Comparison of ENCODE assay signal across 9 cellular contexts in genomic region chr9:111994831-111995458, GRCh38.
DNase-seq lines count a peak whose midpoint lies in the region; ATAC-seq and TF ChIP-seq lines count a peak whose summit lies in the region.
"Had no signal": no experiment of that assay in that cellular context is flagged by ENCODE, and none has a peak within 500 bp of the region (broad histone marks: within the 10 kb centered on the region; RNA-seq: fewer than 3 reads in every experiment).

No MANE protein-coding gene starts in this region.

- no peak overlapping the region for H3K4me3 Mint-ChIP-seq in endodermal cell
- H3K4me3 Mint-ChIP-seq in naive thymus-derived CD8-positive, alpha-beta T cell, result peak overlapping the region in 1 of 10 donors; percentile 36
- H3K4me3 Mint-ChIP-seq: nephron progenitor cell had no signal

- H3K4me3 ChIP-seq in endodermal cell (ENCODE audit: low read length), result no peak overlapping the region
- H3K4me3 ChIP-seq in BE2C (ENCODE audit: low read depth, low read length), result no peak overlapping the region
- H3K4me3 ChIP-seq in H7 (ENCODE audit: insufficient read depth, low read depth, low read length), result no peak overlapping the region
- no peak overlapping the region for H3K4me3 ChIP-seq in MG63

- no peak overlapping the region for H3K27ac Mint-ChIP-seq in endodermal cell
- peak overlapping the region in 1 of 10 donors; percentile 6 for H3K27ac Mint-ChIP-seq in naive thymus-derived CD8-positive, alpha-beta T cell
- H3K27ac Mint-ChIP-seq: nephron progenitor cell had no signal

- no peak overlapping the region for H3K9ac ChIP-seq in endodermal cell (ENCODE audit: extremely low read depth, low read length, poor library complexity, severe bottlenecking)

- no peaks in the 10 kb centered on the region for H3K4me1 Mint-ChIP-seq in endodermal cell
- peaks cover 5 to 20% (median 10%) of the 10 kb centered on the region in 4 donors for H3K4me1 Mint-ChIP-seq in naive thymus-derived CD8-positive, alpha-beta T cell
- H3K4me1 Mint-ChIP-seq: nephron progenitor cell had no signal

- no peak overlapping the region for H3K27ac ChIP-seq in endodermal cell (ENCODE audit: low read depth, low read length)

- H3K27me3 ChIP-seq in endodermal cell (ENCODE audit: control insufficient read depth, insufficient read depth, low read length, poor library complexity, severe bottlenecking), result no peaks in the 10 kb centered on the region
- H3K27me3 ChIP-seq in BE2C, result no peaks in the 10 kb centered on the region
- no peaks in the 10 kb centered on the region for H3K27me3 ChIP-seq in H7 (ENCODE audit: control insufficient read depth, insufficient read depth, low read length)
- no peaks in the 10 kb centered on the region for H3K27me3 ChIP-seq in MG63

- WGBS in endodermal cell (ENCODE audit: insufficient coverage in 1 of 2, insufficient read length in 1 of 2), 2 experiments, result 96 to 100% methylated on average over 5 to 10 of the region's 10 CpGs

- POLR2A ChIA-PET in naive thymus-derived CD8-positive, alpha-beta T cell (lab: Charles Lee), result no interaction called here

- DNase-seq in ACHN (peak; percentile 91), endodermal cell (peak; percentile 24), BE2C (no peak), H7 (no peak), MG63 (no peak)
- DNase-seq in naive thymus-derived CD8-positive, alpha-beta T cell, result no peak
- DNase-seq: nephron progenitor cell had no signal

- no peaks in the 10 kb centered on the region for H3K36me3 Mint-ChIP-seq in endodermal cell (ENCODE audit: low read depth)
- no peaks in the 10 kb centered on the region for H3K36me3 Mint-ChIP-seq in naive thymus-derived CD8-positive, alpha-beta T cell

- TF ChIP-seq CTCF in endodermal cell (conservative IDR thresholded peaks at IDR 0.05), result no peak
- TF ChIP-seq CTCF in BE2C (IDR thresholded peaks at IDR 0.05; ENCODE audit: low read depth, low read length), result no peak

- ATAC-seq in GM19025 (IDR thresholded peaks at IDR 0.05; ENCODE audit: low read depth, unreplicated experiment) (peak; percentile 39), HG03342 (IDR thresholded peaks at IDR 0.05; ENCODE audit: unreplicated experiment) (peak; percentile 45)
- no peak for ATAC-seq in naive thymus-derived CD8-positive, alpha-beta T cell

- no peaks in the 10 kb centered on the region for H3K9me3 Mint-ChIP-seq in endodermal cell
- H3K9me3 Mint-ChIP-seq in naive thymus-derived CD8-positive, alpha-beta T cell, result peaks cover 0 to 7% (median 0%) of the 10 kb centered on the region in 9 donors

- no peaks in the 10 kb centered on the region for H3K9me3 ChIP-seq in endodermal cell (ENCODE audit: control insufficient read depth, low read length)
- H3K9me3 ChIP-seq in BE2C, result no peaks in the 10 kb centered on the region
- peaks cover 6% of the 10 kb centered on the region for H3K9me3 ChIP-seq in MG63

- peaks cover 3% of the 10 kb centered on the region for H3K27me3 Mint-ChIP-seq in endodermal cell (ENCODE audit: insufficient read depth)
- no peaks in the 10 kb centered on the region for H3K27me3 Mint-ChIP-seq in naive thymus-derived CD8-positive, alpha-beta T cell

- H3K4me1 ChIP-seq in endodermal cell (ENCODE audit: control insufficient read depth, insufficient read depth, low read length), result no peaks in the 10 kb centered on the region
- H3K4me1 ChIP-seq in BE2C, result no peaks in the 10 kb centered on the region

- H3K36me3 ChIP-seq in endodermal cell (ENCODE audit: control insufficient read depth, insufficient read depth, low read length), result no peaks in the 10 kb centered on the region
- no peaks in the 10 kb centered on the region for H3K36me3 ChIP-seq in BE2C
- no peaks in the 10 kb centered on the region for H3K36me3 ChIP-seq in H7 (replicated peaks; ENCODE audit: control insufficient read depth, insufficient read depth, low read length)
- no peaks in the 10 kb centered on the region for H3K36me3 ChIP-seq in MG63

- in situ Hi-C loops in ACHN (cut with HindIII; ENCODE audit: low pct_ligation_motif_present, low pct_unique_long_range_greater_than_20kb, low sequenced_read_pairs), result no loop called here

Comparison
In these comparisons a context has a peak if more than half of its experiments do, and no peak if none do; other contexts are left out.
1. DNase-seq: peak in ACHN (single experiment) and endodermal cell (single experiment); none in BE2C (single experiment), naive thymus-derived CD8-positive, alpha-beta T cell (0 of 10), H7 (single experiment) and MG63 (single experiment).
2. ATAC-seq: peak in GM19025 (single experiment) and HG03342 (single experiment); none in naive thymus-derived CD8-positive, alpha-beta T cell (0 of 2).